12 cellular contexts compared by ENCODE assay signal in the genomic region with DNA sequence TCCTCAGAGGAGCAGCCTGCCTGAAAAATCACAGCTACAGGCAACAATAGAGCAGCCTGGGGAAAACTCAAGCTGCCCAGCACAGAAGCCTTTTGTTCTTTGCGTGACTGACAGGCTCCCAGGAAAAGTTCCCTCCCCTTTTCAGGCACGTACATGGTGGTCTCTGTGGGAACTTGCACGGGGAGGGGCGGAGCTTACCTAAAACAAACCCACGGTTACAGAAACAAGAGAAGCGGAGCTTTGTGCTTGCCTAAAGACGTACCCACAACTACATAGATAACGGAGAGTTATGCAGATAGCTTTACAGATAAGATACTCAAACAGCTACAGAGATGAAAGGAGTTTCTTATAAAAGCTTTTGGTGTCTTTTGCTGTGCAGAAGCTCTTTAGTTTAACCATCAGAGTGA. TPM values are rescaled to one million over a fixed set of nuclear protein-coding genes. Genes with fewer than 3 reads are reported as not detected.
DNase-seq lines count a peak whose midpoint lies in the region; ATAC-seq and TF ChIP-seq lines count a peak whose summit lies in the region.
"Had no signal": no experiment of that assay in that cellular context is flagged by ENCODE, and none has a peak within 500 bp of the region (broad histone marks: within the 10 kb centered on the region; RNA-seq: fewer than 3 reads in every experiment).

No MANE protein-coding gene starts in this region.

- WGBS in adrenal gland, 4 donors, result 60 to 71% (median 68%) methylated on average over 8 of the region's 8 CpGs

- H3K36me3 ChIP-seq in adrenal gland (replicated peaks in 1 of 2), result peaks cover 0 to 26% of the 10 kb centered on the region in 2 donors

- H3K27me3 ChIP-seq in adrenal gland, result no peaks in the 10 kb centered on the region

- H3K9me3 Mint-ChIP-seq in activated naive CD8-positive, alpha-beta T cell treated with anti-CD3 and anti-CD28 coated beads, Interleukin-2, amount 10 ng/mL, durations not matched to agents 7 days and 5 days, result no peaks in the 10 kb centered on the region
- no peaks in the 10 kb centered on the region for H3K9me3 Mint-ChIP-seq in type B pancreatic cell

- H3K27me3 Mint-ChIP-seq in activated naive CD8-positive, alpha-beta T cell treated with anti-CD3 and anti-CD28 coated beads, Interleukin-2, amount 10 ng/mL, durations not matched to agents 7 days and 5 days, result peaks cover under 1% of the 10 kb centered on the region
- H3K27me3 Mint-ChIP-seq in type B pancreatic cell, result no peaks in the 10 kb centered on the region

- no peaks in the 10 kb centered on the region for H3K9me3 ChIP-seq in adrenal gland (replicated peaks in 1 of 3)

- peak; percentile 80 for ATAC-seq in activated naive CD8-positive, alpha-beta T cell treated with anti-CD3 and anti-CD28 coated beads, Interleukin-2, amount 10 ng/mL, durations not matched to agents 7 days and 5 days (ENCODE audit: low read depth)
- ATAC-seq: PC-3 had no signal

- no peak overlapping the region for H3K4me3 ChIP-seq in adrenal gland

- no peak for TF ChIP-seq POLR2A in adrenal gland (IDR thresholded peaks at IDR 0.05)

- peaks cover 31% of the 10 kb centered on the region for H3K36me3 Mint-ChIP-seq in activated naive CD8-positive, alpha-beta T cell treated with anti-CD3 and anti-CD28 coated beads, Interleukin-2, amount 10 ng/mL, durations not matched to agents 7 days and 5 days
- H3K36me3 Mint-ChIP-seq in type B pancreatic cell, result peaks cover 7% of the 10 kb centered on the region

- H3K4me3 Mint-ChIP-seq in activated naive CD8-positive, alpha-beta T cell treated with anti-CD3 and anti-CD28 coated beads, Interleukin-2, amount 10 ng/mL, durations not matched to agents 7 days and 5 days, result peak overlapping the region; percentile 72
- peak overlapping the region; percentile 75 for H3K4me3 Mint-ChIP-seq in type B pancreatic cell

- POLR2A ChIA-PET in activated naive CD8-positive, alpha-beta T cell treated with anti-CD3 and anti-CD28 coated beads, Interleukin-2, amount 10 ng/mL, durations not matched to agents 7 days and 5 days (lab: Charles Lee), result interaction anchor here (0.8 to 1.9 kb wide), 5 partner anchors 11 to 41 kb away, joined by 3 to 11 read pairs (median 4); a partner anchor contains a TSS

- H3K4me1 Mint-ChIP-seq in activated naive CD8-positive, alpha-beta T cell treated with anti-CD3 and anti-CD28 coated beads, Interleukin-2, amount 10 ng/mL, durations not matched to agents 7 days and 5 days, result peaks cover 25% of the 10 kb centered on the region
- peaks cover 20% of the 10 kb centered on the region for H3K4me1 Mint-ChIP-seq in type B pancreatic cell (ENCODE audit: unreplicated experiment)

- TF ChIP-seq CTCF in type B pancreatic cell (conservative IDR thresholded peaks at IDR 0.05), result no peak
- TF ChIP-seq CTCF in adrenal gland (IDR thresholded peaks at IDR 0.05), result no peak

- DNase-seq in stimulated activated naive CD4-positive, alpha-beta T cell (lab: John Stamatoyannopoulos, UW), result peak; percentile 6 to 63 (median 46)
- DNase-seq in stimulated activated naive CD4-positive, alpha-beta T cell treated with Interleukin-2 at 50 U/mL for 16 hours (lab: John Stamatoyannopoulos, UW), result no peak
- no peak for DNase-seq in activated naive CD8-positive, alpha-beta T cell treated with anti-CD3 and anti-CD28 coated beads, Interleukin-2, amount 10 ng/mL, durations not matched to agents 7 days and 5 days
- DNase-seq in iris pigment epithelial cell (ENCODE audit: low read depth) (peak; percentile 57), type B pancreatic cell (ENCODE audit: extremely low spot score, unreplicated experiment) (no peak), KBM-7 (no peak), adrenal gland (no peak), NCI-H2081 treated with DMSO at 0.1 percent for 48 hours (lab: John Stamatoyannopoulos, UW) (no peak)
- DNase-seq: DMS153, Karpas-422, PC-3 had no signal

- peak overlapping the region; percentile 84 for H3K27ac Mint-ChIP-seq in activated naive CD8-positive, alpha-beta T cell treated with anti-CD3 and anti-CD28 coated beads, Interleukin-2, amount 10 ng/mL, durations not matched to agents 7 days and 5 days
- peak overlapping the region; percentile 70 for H3K27ac Mint-ChIP-seq in type B pancreatic cell

- intact Hi-C loops in adrenal gland (cut with DNase I), result no loop called here

- H3K27ac ChIP-seq in adrenal gland, result no peak overlapping the region

- in situ Hi-C loops in KBM-7 (cut with MboI; ENCODE audit: low pct_unique_long_range_greater_than_20kb, low sequenced_read_pairs), result no loop called here

- peaks cover 0 to 10% of the 10 kb centered on the region in 2 donors for H3K4me1 ChIP-seq in adrenal gland (replicated peaks in 1 of 2)

RNA-seq across cellular contexts. Expression of a gene that starts 11.4 kb away (rescaled TPM):
- 100 to 1,000 TPM; 121 to 124 TPM for total RNA-seq in activated naive CD8-positive, alpha-beta T cell treated with anti-CD3 and anti-CD28 coated beads, Interleukin-2, amount 10 ng/mL, durations not matched to agents 7 days and 5 days
- total RNA-seq in type B pancreatic cell (ENCODE audit: low replicate concordance) (76.3 and 81.9 TPM in 2 replicates), adrenal gland (100 to 1,000 TPM; 179 to 470 (median 240) TPM)
- polyA plus RNA-seq in adrenal gland, result 100 to 1,000 TPM; 110 to 304 (median 159) TPM

RNA-seq across cellular contexts. Expression of a gene that starts 12.8 kb away (rescaled TPM):
- under 1 TPM; 0.62 to 0.94 TPM for total RNA-seq in activated naive CD8-positive, alpha-beta T cell treated with anti-CD3 and anti-CD28 coated beads, Interleukin-2, amount 10 ng/mL, durations not matched to agents 7 days and 5 days
- 2.4 and 5.9 TPM in 2 replicates for total RNA-seq in type B pancreatic cell (ENCODE audit: low replicate concordance)
- total RNA-seq in adrenal gland, result 1 to 10 TPM; 1.0 to 3.7 (median 2.5) TPM
- polyA plus RNA-seq in adrenal gland, result 1 to 10 TPM; 2.7 to 6.0 (median 4.1) TPM

RNA-seq across cellular contexts. Expression of a gene that starts 14.1 kb away (rescaled TPM):
- 10 to 100 TPM; 11.6 to 13.4 TPM for total RNA-seq in activated naive CD8-positive, alpha-beta T cell treated with anti-CD3 and anti-CD28 coated beads, Interleukin-2, amount 10 ng/mL, durations not matched to agents 7 days and 5 days
- 0.97 TPM in 1 of 2 replicates, not detected in the other for total RNA-seq in type B pancreatic cell (ENCODE audit: low replicate concordance)
- total RNA-seq in adrenal gland, result 1 to 10 TPM in 4 of 8 donors, not detected in 4; 1.4 to 2.8 (median 2.3) TPM
- polyA plus RNA-seq in adrenal gland, result 10 to 100 TPM in 1 of 3 donors, 1 to 10 TPM in 1, under 1 TPM in 1; 0.73 to 11.7 (median 5.5) TPM
- total RNA-seq: myocyte had no signal

RNA-seq across cellular contexts. Expression of a gene that starts 17.7 kb away (rescaled TPM):
- 100 to 1,000 TPM; 263 TPM for total RNA-seq in activated naive CD8-positive, alpha-beta T cell treated with anti-CD3 and anti-CD28 coated beads, Interleukin-2, amount 10 ng/mL, durations not matched to agents 7 days and 5 days
- total RNA-seq in type B pancreatic cell (ENCODE audit: low replicate concordance) (not detected in 2 replicates), adrenal gland (1 to 10 TPM; 1.1 to 5.9 (median 2.8) TPM)
- polyA plus RNA-seq in adrenal gland, result 1 to 10 TPM; 1.2 to 5.1 (median 3.6) TPM
- total RNA-seq: myocyte, PC-3 had no signal

RNA-seq across cellular contexts. Expression of a gene that starts 33.0 kb away (rescaled TPM):
- not detected for total RNA-seq in activated naive CD8-positive, alpha-beta T cell treated with anti-CD3 and anti-CD28 coated beads, Interleukin-2, amount 10 ng/mL, durations not matched to agents 7 days and 5 days
- 19.5 TPM in 1 of 2 replicates, not detected in the other for total RNA-seq in type B pancreatic cell (ENCODE audit: low replicate concordance)
- not detected for total RNA-seq in adrenal gland
- not detected for polyA plus RNA-seq in adrenal gland
- total RNA-seq: myocyte, PC-3 had no signal

Comparison
In these comparisons a context has a peak if more than half of its experiments do, and no peak if none do; other contexts are left out.
1. DNase-seq: peak in stimulated activated naive CD4-positive, alpha-beta T cell (6 of 6) and iris pigment epithelial cell (single experiment); none in stimulated activated naive CD4-positive, alpha-beta T cell treated with Interleukin-2 at 50 U/mL for 16 hours (single experiment), activated naive CD8-positive, alpha-beta T cell treated with anti-CD3 and anti-CD28 coated beads, Interleukin-2, amount 10 ng/mL, durations not matched to agents 7 days and 5 days (single experiment), type B pancreatic cell (single experiment), KBM-7 (single experiment), adrenal gland (0 of 7) and NCI-H2081 treated with DMSO at 0.1 percent for 48 hours (single experiment).